18 cellular contexts compared by ENCODE assay signal in genomic region chr3:43120937-43121336, GRCh38.
"Had no signal": no experiment of that assay in that cellular context is flagged by ENCODE, and none has a peak within 500 bp of the region (broad histone marks: within the 10 kb centered on the region; RNA-seq: fewer than 3 reads in every experiment).

No MANE protein-coding gene starts in this region.

- H3K27ac ChIP-seq: SJSA1, SK-N-MC had no signal

- H3K4me3 ChIP-seq: SJSA1, SK-N-MC had no signal

- DNase-seq: KBM-7, NCI-H1092, NCI-H1105 treated with DMSO at 0.1 percent for 48 hours, NCI-H1417 treated with DMSO at 0.1 percent for 48 hours, NCI-H146, NCI-H1694 treated with DMSO at 0.1 percent for 48 hours, NCI-H1930, NCI-H2081, NCI-H2107, NCI-H2227 treated with DMSO at 0.1 percent for 48 hours, NCI-H524, NCI-H526 treated with DMSO at 0.1 percent for 48 hours, NCI-H774, Right ventricle myocardium superior, RPMI8226, SIG-M5 had no signal

- H3K36me3 ChIP-seq: SJSA1 had no signal

- H3K9me3 ChIP-seq: SJSA1 had no signal

- H3K27me3 ChIP-seq: SJSA1 had no signal

- H3K4me1 ChIP-seq: SJSA1 had no signal
